10 cellular contexts compared by ENCODE assay signal in the genomic region with DNA sequence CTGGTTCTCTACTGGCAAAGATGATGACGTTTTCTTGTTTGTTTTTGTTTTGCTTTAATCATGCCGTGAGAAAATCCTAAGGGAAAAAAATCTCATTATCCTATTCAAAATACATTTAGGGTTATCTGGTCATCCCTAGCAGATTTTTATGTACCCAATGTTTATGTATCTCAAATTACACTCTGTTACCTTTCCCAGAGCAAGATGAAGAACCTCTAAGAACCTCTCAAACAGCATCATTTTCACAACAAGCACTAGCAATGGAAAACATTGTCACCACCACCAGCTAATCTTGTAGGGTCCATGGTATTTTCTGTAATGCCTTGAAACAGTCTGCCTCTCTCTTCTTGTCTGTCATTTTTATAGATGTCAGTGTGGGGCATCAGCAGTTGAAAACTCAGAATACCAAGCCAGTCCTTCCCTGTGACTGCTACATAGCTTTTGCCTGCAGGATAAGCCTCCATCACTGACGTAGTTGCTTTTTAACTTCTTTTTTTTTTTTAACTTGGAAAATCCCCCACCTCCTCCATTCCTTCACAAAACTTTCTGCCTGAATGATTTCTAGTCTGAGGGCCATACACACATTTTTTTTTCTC. TPM values are rescaled to one million over a fixed set of nuclear protein-coding genes. Genes with fewer than 3 reads are reported as not detected.
DNase-seq lines count a peak whose midpoint lies in the region; ATAC-seq and TF ChIP-seq lines count a peak whose summit lies in the region.
"Had no signal": no experiment of that assay in that cellular context is flagged by ENCODE, and none has a peak within 500 bp of the region (broad histone marks: within the 10 kb centered on the region; RNA-seq: fewer than 3 reads in every experiment).

No MANE protein-coding gene starts in this region.

- no peaks in the 10 kb centered on the region for H3K9me3 Mint-ChIP-seq in nephron progenitor cell
- H3K9me3 Mint-ChIP-seq in osteocyte (ENCODE audit: unreplicated experiment), result no peaks in the 10 kb centered on the region

- peaks cover 15% of the 10 kb centered on the region for H3K27me3 Mint-ChIP-seq in nephron progenitor cell (ENCODE audit: low read depth, poor library complexity)
- peaks cover 37% of the 10 kb centered on the region for H3K27me3 Mint-ChIP-seq in osteocyte (ENCODE audit: unreplicated experiment)

- DNase-seq in Daoy (ENCODE audit: low read depth), result peak; percentile 29
- peak; percentile 8 for DNase-seq in NCI-H2029 (lab: John Stamatoyannopoulos, UW)
- peak; percentile 60 for DNase-seq in cerebellar cortex (ENCODE audit: low spot score)
- DNase-seq in nephron progenitor cell, result no peak
- no peak for DNase-seq in osteocyte (ENCODE audit: extremely low spot score, unreplicated experiment)
- no peak for DNase-seq in NCI-H524 treated with DMSO at 0.1 percent for 48 hours (lab: John Stamatoyannopoulos, UW)
- DNase-seq: MV-4-11, T-helper 2 cell had no signal

- H3K27ac Mint-ChIP-seq in nephron progenitor cell, result no peak overlapping the region
- H3K27ac Mint-ChIP-seq in osteocyte (ENCODE audit: unreplicated experiment), result no peak overlapping the region

- H3K36me3 Mint-ChIP-seq in nephron progenitor cell (ENCODE audit: low read depth) (no peaks in the 10 kb centered on the region), osteocyte (ENCODE audit: unreplicated experiment) (no peaks in the 10 kb centered on the region)

- ATAC-seq in GM19395 (IDR thresholded peaks at IDR 0.05; ENCODE audit: unreplicated experiment), result no peak
- ATAC-seq in GM18861 (IDR thresholded peaks at IDR 0.05; ENCODE audit: unreplicated experiment), result no peak

- H3K4me1 Mint-ChIP-seq in nephron progenitor cell, result peaks cover 34% of the 10 kb centered on the region
- peaks cover 20% of the 10 kb centered on the region for H3K4me1 Mint-ChIP-seq in osteocyte (ENCODE audit: unreplicated experiment)

- TF ChIP-seq CTCF in nephron progenitor cell (IDR thresholded peaks at IDR 0.05) (no peak), osteocyte (IDR thresholded peaks at IDR 0.05) (no peak)

- H3K4me3 Mint-ChIP-seq in nephron progenitor cell, result peak overlapping the region; percentile 96
- no peak overlapping the region for H3K4me3 Mint-ChIP-seq in osteocyte (ENCODE audit: unreplicated experiment)

RNA-seq across cellular contexts. Expression of a gene that starts 2.4 kb away (rescaled TPM):
- 0.09 and 0.80 TPM in 2 replicates for total RNA-seq in Daoy (2014; rRNA removed; shearing (Covaris generic))
- 0.81 and 1.6 TPM in 2 replicates for total RNA-seq in osteocyte

Comparison
In these comparisons a context has a peak if more than half of its experiments do, and no peak if none do; other contexts are left out.
1. DNase-seq: peak in Daoy (single experiment), NCI-H2029 (single experiment) and cerebellar cortex (single experiment); none in nephron progenitor cell (single experiment), osteocyte (single experiment) and NCI-H524 treated with DMSO at 0.1 percent for 48 hours (single experiment).